8 cellular contexts compared by ENCODE assay signal in genomic region chr11:57638005-57638760, GRCh38. TPM values are rescaled to one million over a fixed set of nuclear protein-coding genes. Genes with fewer than 3 reads are reported as not detected.
DNase-seq lines count a peak whose midpoint lies in the region; ATAC-seq and TF ChIP-seq lines count a peak whose summit lies in the region.

No MANE protein-coding gene starts in this region.

- no peaks in the 10 kb centered on the region for H4K20me1 ChIP-seq in mammary epithelial cell (ENCODE audit: insufficient read depth, low read length)

- peak overlapping the region; percentile 85 for H3K4me3 Mint-ChIP-seq in CD8-positive, alpha-beta T cell

- peak; percentile 19 for ATAC-seq in CD8-positive, alpha-beta T cell
- no peak for ATAC-seq in GM19467 (IDR thresholded peaks at IDR 0.05; ENCODE audit: unreplicated experiment)

- peak overlapping the region; percentile 96 for H3K4me2 ChIP-seq in mammary epithelial cell (ENCODE audit: insufficient read depth, low read depth, low read length)

- peaks cover 28% of the 10 kb centered on the region for H3K27me3 Mint-ChIP-seq in CD8-positive, alpha-beta T cell (ENCODE audit: low read depth)

- no peaks in the 10 kb centered on the region for H3K9me3 Mint-ChIP-seq in CD8-positive, alpha-beta T cell

- no peaks in the 10 kb centered on the region for H3K9me3 ChIP-seq in CD8-positive, alpha-beta T cell (ENCODE audit: low read length)
- H3K9me3 ChIP-seq in mammary epithelial cell (replicated peaks; ENCODE audit: insufficient read depth, low read length) = no peaks in the 10 kb centered on the region
- H3K9me3 ChIP-seq in iPS-18a (ENCODE audit: control insufficient read depth, low read depth, low read length) = no peaks in the 10 kb centered on the region

- H3K9ac ChIP-seq in mammary epithelial cell (ENCODE audit: insufficient read depth, low read length) = peak overlapping the region; percentile 83
- H3K9ac ChIP-seq in iPS-18a (ENCODE audit: low read length) = peak overlapping the region; percentile 99

- TF ChIP-seq CTCF in CD8-positive, alpha-beta T cell (IDR thresholded peaks at IDR 0.05) = no peak
- no peak for TF ChIP-seq CTCF in mammary epithelial cell (conservative IDR thresholded peaks at IDR 0.05 in 1 of 2, IDR thresholded peaks at IDR 0.05 in 1 of 2; ENCODE audit: extremely low read depth in 1 of 2, insufficient read depth in 1 of 2, low read depth in 1 of 2, low read length in 2 of 2)

- peaks cover 6% of the 10 kb centered on the region for H3K27me3 ChIP-seq in CD8-positive, alpha-beta T cell (ENCODE audit: insufficient read depth, low read length)
- H3K27me3 ChIP-seq in mammary epithelial cell (ENCODE audit: insufficient read depth, low read length) = no peaks in the 10 kb centered on the region
- H3K27me3 ChIP-seq in iPS-18a (ENCODE audit: control insufficient read depth, insufficient read depth, low read length) = no peaks in the 10 kb centered on the region

- in situ Hi-C loops in mammary epithelial cell (cut with MboI; ENCODE audit: low sequenced_read_pairs in 2 of 2) = no loop called here

- dilution Hi-C loops in mammary epithelial cell (cut with HindIII; ENCODE audit: low sequenced_read_pairs) = no loop called here

- DNase-seq in CD8-positive, alpha-beta T cell = no peak
- peak; percentile 82 for DNase-seq in H4 (ENCODE audit: low spot score)
- DNase-seq in NCI-H748 (lab: John Stamatoyannopoulos, UW; ENCODE audit: unreplicated experiment) = peak; percentile 82
- DNase-seq in mammary epithelial cell = peak; percentile 71
- peak; percentile 81 for DNase-seq in renal cortical epithelial cell (ENCODE audit: low read depth)
- no peak for DNase-seq in GF-D8 (lab: John Stamatoyannopoulos, UW)

- H2AFZ ChIP-seq in mammary epithelial cell (ENCODE audit: low read depth, low read length) = peak overlapping the region; percentile 98

- peaks cover 22% of the 10 kb centered on the region for H3K4me1 ChIP-seq in CD8-positive, alpha-beta T cell (ENCODE audit: insufficient read depth, low read length)
- H3K4me1 ChIP-seq in mammary epithelial cell (ENCODE audit: insufficient read depth, low read length) (peaks cover 47% of the 10 kb centered on the region), iPS-18a (ENCODE audit: control insufficient read depth, low read depth, low read length) (peaks cover 27% of the 10 kb centered on the region)

- BruUV-seq in mammary epithelial cell (replicated peaks; lab: Mats Ljungman, UMichigan) = no TSS peak

- intact Hi-C loops in CD8-positive, alpha-beta T cell (cut with DNase I, micrococcal nuclease) = no loop called here
- intact Hi-C loops in mammary epithelial cell (cut with micrococcal nuclease) = loop anchor here (1.0 kb wide), 1 partner anchor 39 kb away; no protein-coding TSS in a partner anchor

- no peak overlapping the region for H3K27ac Mint-ChIP-seq in CD8-positive, alpha-beta T cell

- WGBS in mammary epithelial cell (ENCODE audit: low coverage, missing lambda C conversion rate) = 9% methylated on average over 8 of the region's 46 CpGs

- H3K36me3 ChIP-seq in CD8-positive, alpha-beta T cell (ENCODE audit: insufficient read depth, low read length) = no peaks in the 10 kb centered on the region
- peaks cover 2% of the 10 kb centered on the region for H3K36me3 ChIP-seq in mammary epithelial cell (ENCODE audit: insufficient read depth, low read length)
- peaks cover 13% of the 10 kb centered on the region for H3K36me3 ChIP-seq in iPS-18a (ENCODE audit: control insufficient read depth, low read depth, low read length)

- peak overlapping the region; percentile 70 for H3K4me3 ChIP-seq in CD8-positive, alpha-beta T cell (ENCODE audit: low read depth, low read length)
- H3K4me3 ChIP-seq in mammary epithelial cell (replicated peaks in 1 of 3; ENCODE audit: insufficient read depth in 1 of 3, low read depth in 2 of 3, low read length in 3 of 3) = peak overlapping the region; percentile 57 to 89 (median 89)
- peak overlapping the region; percentile 95 for H3K4me3 ChIP-seq in iPS-18a (ENCODE audit: low read length)

- no peak overlapping the region for H3K27ac ChIP-seq in CD8-positive, alpha-beta T cell (ENCODE audit: low read depth, low read length)
- H3K27ac ChIP-seq in mammary epithelial cell (ENCODE audit: insufficient read depth, low read depth, low read length) (peak overlapping the region; percentile 81), iPS-18a (ENCODE audit: low read length) (peak overlapping the region; percentile 95)

- H3K79me2 ChIP-seq in mammary epithelial cell (ENCODE audit: insufficient read depth, low read length) = peaks cover 51% of the 10 kb centered on the region

- CTCF ChIA-PET in CD8-positive, alpha-beta T cell (lab: Charles Lee) = interaction anchor here (1.2 to 12.6 kb wide), 5 partner anchors 11 to 292 kb away, joined by 3 to 207 read pairs (median 3); partner anchors contain the start of gene UBE2L6
- CTCF ChIA-PET in mammary epithelial cell (lab: Charles Lee; ENCODE audit: low non-redundant PET) = interaction anchor here (0.7 kb wide), 2 partner anchors 140 to 1504 kb away, joined by 3 to 4 read pairs; no protein-coding TSS in a partner anchor

- peaks cover 14% of the 10 kb centered on the region for H3K4me1 Mint-ChIP-seq in CD8-positive, alpha-beta T cell (ENCODE audit: low read depth)

- POLR2A ChIA-PET in CD8-positive, alpha-beta T cell (lab: Charles Lee) = no interaction called here

- H3K36me3 Mint-ChIP-seq in CD8-positive, alpha-beta T cell = no peaks in the 10 kb centered on the region

RNA-seq across cellular contexts. Expression of gene YPEL4, which starts 11.5 kb away (rescaled TPM):
- total RNA-seq in CD8-positive, alpha-beta T cell = 1 to 10 TPM; 7.2 to 7.9 TPM
- 1.2 and 3.3 TPM in 2 replicates for total RNA-seq in H4 (2014; rRNA removed; shearing (Covaris generic))
- under 1 TPM; under 0.01 to 0.35 TPM for total RNA-seq in mammary epithelial cell
- 0.05 TPM for polyA plus RNA-seq in mammary epithelial cell
- polyA minus RNA-seq in mammary epithelial cell = not detected
- total RNA-seq in renal cortical epithelial cell = 0.35 TPM in 1 of 2 replicates, not detected in the other

RNA-seq across cellular contexts. Expression of gene CLP1, which starts 19.4 kb away (rescaled TPM):
- total RNA-seq in CD8-positive, alpha-beta T cell = 10 to 100 TPM; 22.7 to 27.1 TPM
- 24.4 and 27.5 TPM in 2 replicates for total RNA-seq in H4 (2014; rRNA removed; shearing (Covaris generic))
- total RNA-seq in mammary epithelial cell (10 to 100 TPM; 16.0 to 19.0 TPM), renal cortical epithelial cell (20.3 and 34.6 TPM in 2 replicates)
- polyA plus RNA-seq in mammary epithelial cell = 38.7 TPM
- polyA minus RNA-seq in mammary epithelial cell = 19.0 TPM

RNA-seq across cellular contexts. Expression of gene ZDHHC5, which starts 29.7 kb away (rescaled TPM):
- total RNA-seq in CD8-positive, alpha-beta T cell = 10 to 100 TPM; 65.0 to 66.7 TPM
- total RNA-seq in H4 (2014; rRNA removed; shearing (Covaris generic)) = 23.5 and 32.4 TPM in 2 replicates
- total RNA-seq in mammary epithelial cell (100 to 1,000 TPM in 1 of 2 donors, 10 to 100 TPM in 1; 81.7 to 101 TPM), renal cortical epithelial cell (45.1 and 79.9 TPM in 2 replicates)
- 94.2 TPM for polyA plus RNA-seq in mammary epithelial cell
- polyA minus RNA-seq in mammary epithelial cell = 108 TPM

RNA-seq across cellular contexts. Expression of gene SERPING1, which starts 40.7 kb away (rescaled TPM):
- total RNA-seq in CD8-positive, alpha-beta T cell = not detected
- total RNA-seq in H4 (2014; rRNA removed; shearing (Covaris generic)) = 1.2 and 8.3 TPM in 2 replicates
- total RNA-seq in mammary epithelial cell (10 to 100 TPM in 1 of 2 donors, 1 to 10 TPM in 1; 9.7 to 23.8 TPM), renal cortical epithelial cell (4.2 and 61.4 TPM in 2 replicates)
- 15.3 TPM for polyA plus RNA-seq in mammary epithelial cell
- 29.9 TPM for polyA minus RNA-seq in mammary epithelial cell

Comparison
In these comparisons a context has a peak if more than half of its experiments do, and no peak if none do; other contexts are left out.
1. DNase-seq: peak in H4 (single experiment), NCI-H748 (single experiment), mammary epithelial cell (single experiment) and renal cortical epithelial cell (single experiment); none in CD8-positive, alpha-beta T cell (0 of 7) and GF-D8 (single experiment).
2. Peak in every context shown above with its lines, with median percentiles within 50 percentile points of each other: H3K4me3 ChIP-seq.